In the genomic region with DNA sequence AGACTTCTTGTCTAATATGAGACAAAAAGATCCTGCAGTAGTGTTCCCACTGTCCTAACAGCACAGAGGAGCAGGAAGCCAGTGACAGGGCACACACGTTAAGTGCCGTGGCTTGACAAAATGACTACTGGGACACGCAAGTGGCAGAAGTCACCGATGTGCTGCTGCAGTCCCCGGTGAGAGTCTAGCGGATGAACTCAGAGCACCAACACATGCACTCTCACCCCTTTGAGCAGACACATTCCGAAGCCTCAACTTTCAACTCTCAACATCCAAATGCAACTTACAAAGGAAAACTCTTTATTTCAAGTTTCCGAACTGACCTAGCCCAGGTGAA, we compare ENCODE assay signal across 1 cellular context.
TF ChIP-seq lines count a peak whose summit lies in the region.

No MANE protein-coding gene starts in this region.

TF ChIP-seq in PFSK-1, 5 proteins besides CTCF, POLR2A, EP300 and RAD21 (continued from another document):
- TF ChIP-seq, protein P1, sequence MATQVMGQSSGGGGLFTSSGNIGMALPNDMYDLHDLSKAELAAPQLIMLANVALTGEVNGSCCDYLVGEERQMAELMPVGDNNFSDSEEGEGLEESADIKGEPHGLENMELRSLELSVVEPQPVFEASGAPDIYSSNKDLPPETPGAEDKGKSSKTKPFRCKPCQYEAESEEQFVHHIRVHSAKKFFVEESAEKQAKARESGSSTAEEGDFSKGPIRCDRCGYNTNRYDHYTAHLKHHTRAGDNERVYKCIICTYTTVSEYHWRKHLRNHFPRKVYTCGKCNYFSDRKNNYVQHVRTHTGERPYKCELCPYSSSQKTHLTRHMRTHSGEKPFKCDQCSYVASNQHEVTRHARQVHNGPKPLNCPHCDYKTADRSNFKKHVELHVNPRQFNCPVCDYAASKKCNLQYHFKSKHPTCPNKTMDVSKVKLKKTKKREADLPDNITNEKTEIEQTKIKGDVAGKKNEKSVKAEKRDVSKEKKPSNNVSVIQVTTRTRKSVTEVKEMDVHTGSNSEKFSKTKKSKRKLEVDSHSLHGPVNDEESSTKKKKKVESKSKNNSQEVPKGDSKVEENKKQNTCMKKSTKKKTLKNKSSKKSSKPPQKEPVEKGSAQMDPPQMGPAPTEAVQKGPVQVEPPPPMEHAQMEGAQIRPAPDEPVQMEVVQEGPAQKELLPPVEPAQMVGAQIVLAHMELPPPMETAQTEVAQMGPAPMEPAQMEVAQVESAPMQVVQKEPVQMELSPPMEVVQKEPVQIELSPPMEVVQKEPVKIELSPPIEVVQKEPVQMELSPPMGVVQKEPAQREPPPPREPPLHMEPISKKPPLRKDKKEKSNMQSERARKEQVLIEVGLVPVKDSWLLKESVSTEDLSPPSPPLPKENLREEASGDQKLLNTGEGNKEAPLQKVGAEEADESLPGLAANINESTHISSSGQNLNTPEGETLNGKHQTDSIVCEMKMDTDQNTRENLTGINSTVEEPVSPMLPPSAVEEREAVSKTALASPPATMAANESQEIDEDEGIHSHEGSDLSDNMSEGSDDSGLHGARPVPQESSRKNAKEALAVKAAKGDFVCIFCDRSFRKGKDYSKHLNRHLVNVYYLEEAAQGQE (IDR thresholded peaks at IDR 0.05; ENCODE audit: insufficient read depth in 1 of 2, low read depth in 2 of 2, low read length in 2 of 2) = no peak
